ENCODE assay signal across 23 cellular contexts in the genomic region with DNA sequence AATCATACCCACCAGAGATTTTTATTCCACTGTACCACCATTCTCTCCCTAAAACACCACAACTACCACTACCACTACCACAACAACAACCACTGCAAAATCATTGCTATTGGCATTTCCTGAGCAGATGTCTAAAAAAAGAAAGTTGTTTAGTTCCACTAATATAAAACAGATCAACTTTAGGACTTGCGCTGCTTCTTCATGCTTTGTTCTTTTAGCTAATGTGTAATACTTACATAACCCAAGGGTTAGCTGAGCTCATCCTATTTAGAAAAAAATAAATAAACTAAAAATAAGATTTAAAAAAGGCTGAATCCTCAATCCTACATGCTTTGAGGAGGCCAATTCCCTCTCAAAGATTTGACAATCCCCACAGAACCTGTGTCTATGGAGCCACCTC. TPM values are rescaled to one million over a fixed set of nuclear protein-coding genes. Genes with fewer than 3 reads are reported as not detected.
"Had no signal": no experiment of that assay in that cellular context is flagged by ENCODE, and none has a peak within 500 bp of the region (broad histone marks: within the 10 kb centered on the region; RNA-seq: fewer than 3 reads in every experiment).

No MANE protein-coding gene starts in this region.

- H3K9me3 Mint-ChIP-seq: activated naive CD4-positive, alpha-beta T cell treated with anti-CD3 and anti-CD28 coated beads, Interleukin-2, amount 10 ng/mL, durations not matched to agents 7 days and 5 days; activated naive CD8-positive, alpha-beta T cell treated with anti-CD3 and anti-CD28 coated beads, Interleukin-2, amount 50 U/mL, for 24 hours; activated T-cell treated with anti-CD3 and anti-CD28 coated beads, Interleukin-2, amount 50 U/mL, for 4 hours; immature natural killer cell had no signal

- H3K27me3 ChIP-seq: breast epithelium, gastroesophageal sphincter, right atrium auricular region, stomach had no signal

- H3K4me1 Mint-ChIP-seq: activated naive CD4-positive, alpha-beta T cell treated with anti-CD3 and anti-CD28 coated beads, Interleukin-2, amount 10 ng/mL, durations not matched to agents 7 days and 5 days; activated naive CD8-positive, alpha-beta T cell treated with anti-CD3 and anti-CD28 coated beads, Interleukin-2, amount 50 U/mL, for 24 hours; immature natural killer cell; T-helper 17 cell had no signal

- H3K27ac Mint-ChIP-seq: activated naive CD4-positive, alpha-beta T cell treated with anti-CD3 and anti-CD28 coated beads, Interleukin-2, amount 10 ng/mL, durations not matched to agents 7 days and 5 days; activated naive CD8-positive, alpha-beta T cell treated with anti-CD3 and anti-CD28 coated beads, Interleukin-2, amount 50 U/mL, for 24 hours; immature natural killer cell; progenitor cell of endocrine pancreas; T-helper 17 cell had no signal

- DNase-seq: activated CD4-positive, alpha-beta T cell treated with anti-CD3 and anti-CD28 coated beads, Interleukin-2, amount 50 U/mL, for 1 hour; activated CD4-positive, CD25-positive, alpha-beta regulatory T cell treated with anti-CD3 and anti-CD28 coated beads, Interleukin-2, amount 50 U/mL, for 72 hours; activated CD8-positive, alpha-beta memory T cell treated with anti-CD3 and anti-CD28 coated beads, Interleukin-2, amount 50 U/mL, for 4 hours; activated naive CD4-positive, alpha-beta T cell treated with anti-CD3 and anti-CD28 coated beads, Interleukin-2, amount 10 ng/mL, durations not matched to agents 7 days and 5 days; activated naive CD8-positive, alpha-beta T cell treated with anti-CD3 and anti-CD28 coated beads, Interleukin-2, amount 50 U/mL, for 24 hours; activated T-cell treated with anti-CD3 and anti-CD28 coated beads, Interleukin-2, amount 50 U/mL, for 4 hours; aorta; cortex of kidney; immature natural killer cell; left ventricle myocardium superior; occipital lobe; stimulated activated CD4-positive, alpha-beta T cell treated with anti-CD3 and anti-CD28 coated beads, Interleukin-15, amount 100 ng/mL, for 24 hours; stimulated activated CD4-positive, alpha-beta T cell treated with anti-CD3 and anti-CD28 coated beads, Interleukin-4, amount 100 ng/mL, for 1 hour; stomach; T-helper 17 cell had no signal

- H3K36me3 Mint-ChIP-seq: activated naive CD4-positive, alpha-beta T cell treated with anti-CD3 and anti-CD28 coated beads, Interleukin-2, amount 10 ng/mL, durations not matched to agents 7 days and 5 days; immature natural killer cell had no signal

- H3K36me3 ChIP-seq: breast epithelium, gastroesophageal sphincter, right atrium auricular region, stomach had no signal

- H3K27ac ChIP-seq: gastroesophageal sphincter, right atrium auricular region, stomach, VCaP had no signal

- H3K9me3 ChIP-seq: breast epithelium, gastroesophageal sphincter, right atrium auricular region, stomach had no signal

- H3K4me3 Mint-ChIP-seq: activated naive CD4-positive, alpha-beta T cell treated with anti-CD3 and anti-CD28 coated beads, Interleukin-2, amount 10 ng/mL, durations not matched to agents 7 days and 5 days; activated naive CD8-positive, alpha-beta T cell treated with anti-CD3 and anti-CD28 coated beads, Interleukin-2, amount 50 U/mL, for 24 hours; activated T-cell treated with anti-CD3 and anti-CD28 coated beads, Interleukin-2, amount 50 U/mL, for 4 hours; immature natural killer cell; T-helper 17 cell had no signal

- H3K4me1 ChIP-seq: breast epithelium, right atrium auricular region had no signal

- H3K4me3 ChIP-seq: breast epithelium, gastroesophageal sphincter, right atrium auricular region, skin epidermis, stomach had no signal

- ATAC-seq: activated naive CD8-positive, alpha-beta T cell treated with anti-CD3 and anti-CD28 coated beads, Interleukin-2, amount 50 U/mL, for 24 hours; activated T-cell treated with anti-CD3 and anti-CD28 coated beads, Interleukin-2, amount 50 U/mL, for 4 hours; esophagus mucosa; gastroesophageal sphincter; left ventricle myocardium superior; T-helper 17 cell had no signal

RNA-seq across cellular contexts. Expression of a gene that starts 11.4 kb away (rescaled TPM):
- total RNA-seq: aorta, esophagus mucosa, gastroesophageal sphincter, left ventricle myocardium superior, mononuclear cell, occipital lobe, right atrium auricular region, T-helper 17 cell had no signal
